ENCODE assay signal across 1 cellular context in genomic region chr12:97957109-97957508, GRCh38.
TF ChIP-seq lines count a peak whose summit lies in the region.

No MANE protein-coding gene starts in this region.

TF ChIP-seq in GM23338, 12 proteins besides CTCF, POLR2A, EP300 and RAD21 (continued from another document):
- TF ChIP-seq REST (IDR thresholded peaks at IDR 0.05; ENCODE audit: unreplicated experiment) (no peak), ZNF331 (CRISPR knock-in tag; IDR thresholded peaks at IDR 0.05; ENCODE audit: low read depth) (peak; percentile 94)
